In genomic region chr6:73234732-73235131, GRCh38 we compare ENCODE assay signal across 16 cellular contexts. TPM values are rescaled to one million over a fixed set of nuclear protein-coding genes. Genes with fewer than 3 reads are reported as not detected.
DNase-seq lines count a peak whose midpoint lies in the region; ATAC-seq and TF ChIP-seq lines count a peak whose summit lies in the region.
"Had no signal": no experiment of that assay in that cellular context is flagged by ENCODE, and none has a peak within 500 bp of the region (broad histone marks: within the 10 kb centered on the region; RNA-seq: fewer than 3 reads in every experiment).

No MANE protein-coding gene starts in this region.

- CTCF ChIA-PET in RWPE1 (lab: Yijun Ruan, JAX) = no interaction called here

- no peaks in the 10 kb centered on the region for H3K4me1 Mint-ChIP-seq in T-helper 2 cell treated with Interferon-gamma antibody and Interleukin-4, amounts not matched to agents 5 μg/mL and 100 μg/mL, for 36 hours (ENCODE audit: low read depth)
- H3K4me1 Mint-ChIP-seq: activated naive CD8-positive, alpha-beta T cell treated with anti-CD3 and anti-CD28 coated beads for 36 hours; memory B cell had no signal

- H3K9me3 ChIP-seq in right atrium auricular region = no peaks in the 10 kb centered on the region
- H3K9me3 ChIP-seq: neutrophil had no signal

- POLR2A ChIA-PET in RWPE1 (lab: Yijun Ruan, JAX; ENCODE audit: low non-redundant PET) = no interaction called here

- H3K27ac ChIP-seq in right atrium auricular region = no peak overlapping the region
- no peak overlapping the region; the same call in 1 of the 2 replicates for H3K27ac ChIP-seq in RWPE1
- H3K27ac ChIP-seq: neutrophil had no signal

- no peak overlapping the region for H3K27ac Mint-ChIP-seq in T-helper 2 cell treated with Interferon-gamma antibody and Interleukin-4, amounts not matched to agents 5 μg/mL and 100 μg/mL, for 36 hours
- H3K27ac Mint-ChIP-seq: activated naive CD8-positive, alpha-beta T cell treated with anti-CD3 and anti-CD28 coated beads for 36 hours; memory B cell had no signal

- H3K36me3 ChIP-seq in right atrium auricular region = no peaks in the 10 kb centered on the region
- H3K36me3 ChIP-seq: neutrophil had no signal

- no peaks in the 10 kb centered on the region for H3K4me1 ChIP-seq in right atrium auricular region

- TF ChIP-seq CTCF in right atrium auricular region (IDR thresholded peaks at IDR 0.05) = no peak
- TF ChIP-seq CTCF in RWPE1 (conservative IDR thresholded peaks at IDR 0.05; ENCODE audit: low read depth) = no peak
- no peak for TF ChIP-seq CTCF in fibroblast of pulmonary artery (IDR thresholded peaks at IDR 0.05; ENCODE audit: low read length, missing control alignments)

- H3K4me3 Mint-ChIP-seq in T-helper 2 cell treated with Interferon-gamma antibody and Interleukin-4, amounts not matched to agents 5 μg/mL and 100 μg/mL, for 36 hours = no peak overlapping the region
- H3K4me3 Mint-ChIP-seq: activated naive CD8-positive, alpha-beta T cell treated with anti-CD3 and anti-CD28 coated beads for 36 hours; memory B cell had no signal

- H3K4me3 ChIP-seq in right atrium auricular region (no peak overlapping the region), fibroblast of pulmonary artery (replicated peaks; ENCODE audit: low read depth, low read length) (no peak overlapping the region)

- no peaks in the 10 kb centered on the region for H3K36me3 Mint-ChIP-seq in T-helper 2 cell treated with Interferon-gamma antibody and Interleukin-4, amounts not matched to agents 5 μg/mL and 100 μg/mL, for 36 hours (ENCODE audit: low read depth)
- H3K36me3 Mint-ChIP-seq: activated naive CD8-positive, alpha-beta T cell treated with anti-CD3 and anti-CD28 coated beads for 36 hours; memory B cell had no signal

- peak; percentile 5 for DNase-seq in right atrium auricular region (ENCODE audit: low spot score)
- no peak for DNase-seq in left ventricle myocardium superior
- DNase-seq in RWPE1 (ENCODE audit: low spot score) = peak; percentile 65
- peak; percentile 60 for DNase-seq in fibroblast of pulmonary artery (ENCODE audit: low read depth)
- DNase-seq in T-helper 2 cell treated with Interferon-gamma antibody and Interleukin-4, amounts not matched to agents 5 μg/mL and 100 μg/mL, for 36 hours (ENCODE audit: low spot score) = no peak
- no peak for DNase-seq in NCI-H1436 treated with DMSO at 0.1 percent for 48 hours (lab: John Stamatoyannopoulos, UW)
- no peak for DNase-seq in islet precursor cell
- DNase-seq: activated naive CD8-positive, alpha-beta T cell treated with anti-CD3 and anti-CD28 coated beads for 36 hours; NCI-H1105 had no signal

- no peaks in the 10 kb centered on the region for H3K27me3 ChIP-seq in right atrium auricular region
- H3K27me3 ChIP-seq: neutrophil had no signal

- ATAC-seq in left ventricle myocardium superior = no peak
- ATAC-seq in esophagus mucosa = no peak

- H3K27me3 Mint-ChIP-seq in T-helper 2 cell treated with Interferon-gamma antibody and Interleukin-4, amounts not matched to agents 5 μg/mL and 100 μg/mL, for 36 hours (ENCODE audit: low read depth) = no peaks in the 10 kb centered on the region
- H3K27me3 Mint-ChIP-seq: activated naive CD8-positive, alpha-beta T cell treated with anti-CD3 and anti-CD28 coated beads for 36 hours; memory B cell had no signal

- no peaks in the 10 kb centered on the region for H3K9me3 Mint-ChIP-seq in T-helper 2 cell treated with Interferon-gamma antibody and Interleukin-4, amounts not matched to agents 5 μg/mL and 100 μg/mL, for 36 hours
- H3K9me3 Mint-ChIP-seq: activated naive CD8-positive, alpha-beta T cell treated with anti-CD3 and anti-CD28 coated beads for 36 hours; memory B cell had no signal

- intact Hi-C loops in left ventricle myocardium superior (cut with micrococcal nuclease) = no loop called here

RNA-seq across cellular contexts. Expression of gene KHDC1L, which starts 9.4 kb away (rescaled TPM):
- total RNA-seq in right atrium auricular region (not detected), left ventricle myocardium superior (not detected), esophagus mucosa (0.32 TPM)
- total RNA-seq: A172; activated naive CD8-positive, alpha-beta T cell treated with anti-CD3 and anti-CD28 coated beads for 36 hours; cerebellum; endothelial cell of umbilical vein; subcutaneous adipose tissue had no signal

RNA-seq across cellular contexts. Expression of gene KHDC1, which starts 28.3 kb away (rescaled TPM):
- 1 to 10 TPM; 1.8 to 4.8 TPM for total RNA-seq in right atrium auricular region
- 0.79 TPM for total RNA-seq in left ventricle myocardium superior
- 0.88 TPM for total RNA-seq in esophagus mucosa

Comparison
In these comparisons a context has a peak if more than half of its experiments do, and no peak if none do; other contexts are left out.
1. DNase-seq: peak in right atrium auricular region (single experiment), RWPE1 (single experiment) and fibroblast of pulmonary artery (single experiment); none in left ventricle myocardium superior (single experiment), T-helper 2 cell treated with Interferon-gamma antibody and Interleukin-4, amounts not matched to agents 5 μg/mL and 100 μg/mL, for 36 hours (single experiment), NCI-H1436 treated with DMSO at 0.1 percent for 48 hours (single experiment) and islet precursor cell (single experiment).